ENCODE assay signal across 23 cellular contexts in the genomic region with DNA sequence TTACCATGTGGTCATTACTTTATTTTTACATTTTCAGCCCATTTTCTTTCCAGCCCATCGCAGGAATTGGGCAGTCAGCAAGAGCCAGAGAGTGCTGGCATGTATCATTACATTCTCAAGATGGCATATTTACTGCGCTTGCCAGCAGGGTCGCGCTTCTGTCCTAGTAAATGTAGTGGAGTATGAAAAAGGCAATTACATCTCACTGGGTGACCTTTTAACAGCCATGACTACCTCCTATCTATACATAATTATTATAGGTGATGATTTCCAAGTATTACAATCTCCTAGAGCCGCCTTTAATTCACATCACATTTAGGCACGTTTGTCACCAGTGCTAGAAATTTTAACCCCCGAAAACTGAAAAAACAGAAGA.
"Had no signal": no experiment of that assay in that cellular context is flagged by ENCODE, and none has a peak within 500 bp of the region (broad histone marks: within the 10 kb centered on the region; RNA-seq: fewer than 3 reads in every experiment).

No MANE protein-coding gene starts in this region.

- H3K9me3 Mint-ChIP-seq: activated CD4-positive, alpha-beta memory T cell treated with anti-CD3 and anti-CD28 coated beads, Interleukin-2, amount 10 ng/mL, durations not matched to agents 7 days and 5 days; activated naive CD8-positive, alpha-beta T cell treated with anti-CD3 and anti-CD28 coated beads, Interleukin-2, amount 50 U/mL, for 24 hours; mesothelial cell of epicardium; stimulated activated naive CD8-positive, alpha-beta T cell treated with anti-CD3 and anti-CD28 coated beads, Interleukin-15, Interleukin-2, amounts not matched to agents 100 ng/mL and 50 ng/mL, for 24 hours; WTC11 had no signal

- ATAC-seq: activated CD8-positive, alpha-beta memory T cell treated with anti-CD3 and anti-CD28 coated beads, Interleukin-2, amount 10 ng/mL, durations not matched to agents 7 days and 5 days; activated naive CD8-positive, alpha-beta T cell treated with anti-CD3 and anti-CD28 coated beads, Interleukin-2, amount 50 U/mL, for 24 hours; left lobe of liver; natural killer cell treated with Interleukin-12 subunit alpha and Interleukin-12 subunit beta and Interleukin-15 and Interleukin-18, amount 100 ng/mL, for 72 hours; WTC11 had no signal

- H3K27me3 ChIP-seq: colonic mucosa, vagina had no signal

- H3K27ac Mint-ChIP-seq: activated CD4-positive, alpha-beta memory T cell treated with anti-CD3 and anti-CD28 coated beads, Interleukin-2, amount 10 ng/mL, durations not matched to agents 7 days and 5 days; activated CD8-positive, alpha-beta memory T cell treated with anti-CD3 and anti-CD28 coated beads, Interleukin-2, amount 10 ng/mL, durations not matched to agents 7 days and 5 days; activated naive CD8-positive, alpha-beta T cell treated with anti-CD3 and anti-CD28 coated beads, Interleukin-2, amount 50 U/mL, for 24 hours; mesothelial cell of epicardium; natural killer cell treated with Interleukin-12 subunit alpha and Interleukin-12 subunit beta and Interleukin-15 and Interleukin-18, amount 100 ng/mL, for 72 hours; stimulated activated naive CD8-positive, alpha-beta T cell treated with anti-CD3 and anti-CD28 coated beads, Interleukin-15, Interleukin-2, amounts not matched to agents 100 ng/mL and 50 ng/mL, for 24 hours; WTC11 had no signal

- H3K27ac ChIP-seq: brain microvascular endothelial cell, colonic mucosa, prostate gland, skin epidermis, vagina had no signal

- H3K4me1 ChIP-seq: colonic mucosa, prostate gland, vagina had no signal

- H3K4me3 ChIP-seq: colonic mucosa, lung, prostate gland, skin epidermis, vagina had no signal

- H3K36me3 ChIP-seq: brain microvascular endothelial cell, colonic mucosa, prostate gland, vagina had no signal

- H3K36me3 Mint-ChIP-seq: activated CD8-positive, alpha-beta memory T cell treated with anti-CD3 and anti-CD28 coated beads, Interleukin-2, amount 10 ng/mL, durations not matched to agents 7 days and 5 days; mesothelial cell of epicardium; WTC11 had no signal

- H3K4me3 Mint-ChIP-seq: activated CD4-positive, alpha-beta memory T cell treated with anti-CD3 and anti-CD28 coated beads, Interleukin-2, amount 10 ng/mL, durations not matched to agents 7 days and 5 days; activated CD8-positive, alpha-beta memory T cell treated with anti-CD3 and anti-CD28 coated beads, Interleukin-2, amount 10 ng/mL, durations not matched to agents 7 days and 5 days; activated naive CD8-positive, alpha-beta T cell treated with anti-CD3 and anti-CD28 coated beads, Interleukin-2, amount 50 U/mL, for 24 hours; mesothelial cell of epicardium; natural killer cell treated with Interleukin-12 subunit alpha and Interleukin-12 subunit beta and Interleukin-15 and Interleukin-18, amount 100 ng/mL, for 72 hours; stimulated activated naive CD8-positive, alpha-beta T cell treated with anti-CD3 and anti-CD28 coated beads, Interleukin-15, Interleukin-2, amounts not matched to agents 100 ng/mL and 50 ng/mL, for 24 hours; WTC11 had no signal

- DNase-seq: activated CD4-positive, alpha-beta memory T cell treated with anti-CD3 and anti-CD28 coated beads, Interleukin-2, amount 10 ng/mL, durations not matched to agents 7 days and 5 days; activated CD8-positive, alpha-beta memory T cell treated with anti-CD3 and anti-CD28 coated beads, Interleukin-2, amount 10 ng/mL, durations not matched to agents 7 days and 5 days; anterior cingulate cortex; brain microvascular endothelial cell; central memory CD4-positive, alpha-beta T cell; colonic mucosa; foreskin melanocyte; hypothalamus; occipital lobe; right cardiac atrium; stimulated activated CD4-positive, alpha-beta T cell treated with anti-CD3 and anti-CD28 coated beads, Interleukin-15, amount 100 ng/mL, for 24 hours; stimulated activated CD4-positive, alpha-beta T cell treated with anti-CD3 and anti-CD28 coated beads, Interleukin-2, amount 100 ng/mL, for 48 hours; trophoblast cell had no signal

- H3K9me3 ChIP-seq: colonic mucosa, prostate gland, vagina had no signal
